In the genomic region with DNA sequence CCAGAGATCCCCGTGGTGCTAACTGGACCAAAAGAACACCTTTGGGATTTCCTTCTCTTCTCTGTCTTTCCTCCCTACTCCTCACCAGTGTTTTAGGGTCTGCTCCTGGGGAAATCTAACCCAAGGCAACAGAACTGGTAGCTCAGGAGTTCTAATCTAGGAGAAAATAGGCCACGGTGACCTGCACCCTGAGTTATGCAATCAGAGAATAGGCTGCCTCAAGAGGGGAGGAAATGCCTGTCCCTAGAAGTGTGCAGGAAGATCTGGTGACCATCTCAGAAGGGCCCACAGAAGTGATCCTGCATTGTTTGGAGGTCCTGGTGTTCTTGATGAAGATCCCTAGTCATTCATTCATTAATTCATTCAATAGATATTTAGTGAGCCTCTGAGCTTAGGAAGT, we compare ENCODE assay signal across 17 cellular contexts. TPM values are rescaled to one million over a fixed set of nuclear protein-coding genes. Genes with fewer than 3 reads are reported as not detected.
A peak's percentile ranks its signal among the peaks of the same experiment; 100 is the strongest.
DNase-seq lines count a peak whose midpoint lies in the region; ATAC-seq, FAIRE-seq and TF ChIP-seq lines count a peak whose summit lies in the region.
"Had no signal": no experiment of that assay in that cellular context is flagged by ENCODE, and none has a peak within 500 bp of the region (broad histone marks: within the 10 kb centered on the region; RNA-seq: fewer than 3 reads in every experiment).

No MANE protein-coding gene starts in this region.

- H3K27me3 Mint-ChIP-seq in natural killer cell treated with Interleukin-12 subunit alpha and Interleukin-12 subunit beta and Interleukin-15 and Interleukin-18, amount 100 ng/mL, for 72 hours, result peaks cover 3 to 15% of the 10 kb centered on the region in 2 donors
- H3K27me3 Mint-ChIP-seq in natural killer cell (ENCODE audit: low read depth in 2 of 2), result peaks cover 14 to 15% of the 10 kb centered on the region in 2 donors
- H3K27me3 Mint-ChIP-seq in activated CD4-positive, alpha-beta memory T cell treated with anti-CD3 and anti-CD28 coated beads for 36 hours, result peaks cover 10% of the 10 kb centered on the region

- no peak for TF ChIP-seq EP300 in HepG2 (IDR thresholded peaks at IDR 0.05; ENCODE audit: low read depth in 2 of 2, low read length in 2 of 2)
- no peak for TF ChIP-seq EP300 in HepG2 (CRISPR knock-in tag; IDR thresholded peaks at IDR 0.05; ENCODE audit: borderline replicate concordance)

- H2AFZ ChIP-seq in HepG2 (ENCODE audit: low read length), result no peak overlapping the region
- H2AFZ ChIP-seq: GM23248 had no signal

- no peaks in the 10 kb centered on the region for H3K9me3 ChIP-seq in HepG2 (ENCODE audit: low read length)
- H3K9me3 ChIP-seq: BE2C, Caco-2 had no signal

- H3K79me2 ChIP-seq in HepG2 (ENCODE audit: insufficient read depth, low read length), result no peaks in the 10 kb centered on the region

- POLR2A ChIA-PET in activated CD4-positive, alpha-beta memory T cell treated with anti-CD3 and anti-CD28 coated beads for 36 hours (lab: Charles Lee), result no interaction called here
- POLR2A ChIA-PET in HepG2 (lab: Yijun Ruan, JAX), result no interaction called here

- H3K36me3 Mint-ChIP-seq in natural killer cell treated with Interleukin-12 subunit alpha and Interleukin-12 subunit beta and Interleukin-15 and Interleukin-18, amount 100 ng/mL, for 72 hours, result no peaks in the 10 kb centered on the region
- H3K36me3 Mint-ChIP-seq in natural killer cell, result no peaks in the 10 kb centered on the region
- H3K36me3 Mint-ChIP-seq in activated CD4-positive, alpha-beta memory T cell treated with anti-CD3 and anti-CD28 coated beads for 36 hours, result peaks cover 4% of the 10 kb centered on the region

- no peak overlapping the region for H3K4me2 ChIP-seq in HepG2 (ENCODE audit: low read depth, low read length)

- in situ Hi-C loops in HepG2 (cut with HindIII; ENCODE audit: extremely low pct_ligation_motif_present, low pct_unique_long_range_greater_than_20kb), result no loop called here

- no peak overlapping the region for H3K9ac ChIP-seq in HepG2 (ENCODE audit: insufficient read depth, low read depth, low read length)
- H3K9ac ChIP-seq: GM23248 had no signal

- H3K27ac ChIP-seq in HepG2 (ENCODE audit: extremely low read length, insufficient read depth, low read length), result no peak overlapping the region
- H3K27ac ChIP-seq: C4-2B, GM23248 had no signal

- no peak for DNase-seq in natural killer cell treated with Interleukin-12 subunit alpha and Interleukin-12 subunit beta and Interleukin-15 and Interleukin-18, amount 100 ng/mL, for 72 hours (ENCODE audit: low spot score)
- DNase-seq in natural killer cell, result no peak
- DNase-seq in activated CD4-positive, alpha-beta memory T cell treated with anti-CD3 and anti-CD28 coated beads for 36 hours, result no peak
- no peak for DNase-seq in HepG2 (ENCODE audit: low spot score)
- no peak for DNase-seq in amniotic stem cell (lab: John Stamatoyannopoulos, UW)
- no peak for DNase-seq in AG08395 (ENCODE audit: low spot score)
- no peak for DNase-seq in COLO668 (lab: John Stamatoyannopoulos, UW; ENCODE audit: unreplicated experiment)
- DNase-seq: BE2C; Caco-2; CD4-positive, alpha-beta memory T cell; DND-41; GF-D8; GM23248 had no signal

- no peaks in the 10 kb centered on the region for H3K9me3 Mint-ChIP-seq in natural killer cell treated with Interleukin-12 subunit alpha and Interleukin-12 subunit beta and Interleukin-15 and Interleukin-18, amount 100 ng/mL, for 72 hours
- H3K9me3 Mint-ChIP-seq in natural killer cell, result no peaks in the 10 kb centered on the region
- H3K9me3 Mint-ChIP-seq in activated CD4-positive, alpha-beta memory T cell treated with anti-CD3 and anti-CD28 coated beads for 36 hours, result no peaks in the 10 kb centered on the region
- H3K9me3 Mint-ChIP-seq: CD4-positive, alpha-beta memory T cell had no signal

- intact Hi-C loops in natural killer cell (cut with micrococcal nuclease) (no loop called here), HepG2 (cut with micrococcal nuclease; ENCODE audit: unreplicated experiment) (no loop called here)
- intact Hi-C loops in activated CD4-positive, alpha-beta memory T cell treated with anti-CD3 and anti-CD28 coated beads for 36 hours (cut with micrococcal nuclease), result no loop called here

- peaks cover 48 to 57% of the 10 kb centered on the region in 2 donors for H3K4me1 Mint-ChIP-seq in natural killer cell treated with Interleukin-12 subunit alpha and Interleukin-12 subunit beta and Interleukin-15 and Interleukin-18, amount 100 ng/mL, for 72 hours (ENCODE audit: low read depth in 2 of 2)
- H3K4me1 Mint-ChIP-seq in natural killer cell, result peaks cover 21 to 23% of the 10 kb centered on the region in 2 donors
- peaks cover 58% of the 10 kb centered on the region for H3K4me1 Mint-ChIP-seq in activated CD4-positive, alpha-beta memory T cell treated with anti-CD3 and anti-CD28 coated beads for 36 hours (ENCODE audit: low read depth)

- no peak for TF ChIP-seq RAD21 in HepG2 (CRISPR knock-in tag; IDR thresholded peaks at IDR 0.05)

- no peak for ATAC-seq in natural killer cell treated with Interleukin-12 subunit alpha and Interleukin-12 subunit beta and Interleukin-15 and Interleukin-18, amount 100 ng/mL, for 72 hours
- ATAC-seq in natural killer cell (no peak), HepG2 (no peak)
- ATAC-seq: HCT116 had no signal

- H3K4me3 ChIP-seq in HepG2 (replicated peaks in 1 of 3; ENCODE audit: insufficient read depth in 1 of 3, low read depth in 2 of 3, low read length in 3 of 3), result no peak overlapping the region
- H3K4me3 ChIP-seq: GM23248 had no signal

- H4K20me1 ChIP-seq in HepG2 (ENCODE audit: insufficient read depth, low read length), result no peaks in the 10 kb centered on the region

- CTCF ChIA-PET in activated CD4-positive, alpha-beta memory T cell treated with anti-CD3 and anti-CD28 coated beads for 36 hours (lab: Charles Lee), result no interaction called here
- CTCF ChIA-PET in HepG2 (lab: Yijun Ruan, JAX; ENCODE audit: low intra/inter-chr PET ratio, low total read pairs), result no interaction called here

- H3K4me3 Mint-ChIP-seq in natural killer cell treated with Interleukin-12 subunit alpha and Interleukin-12 subunit beta and Interleukin-15 and Interleukin-18, amount 100 ng/mL, for 72 hours, result peak overlapping the region; percentile 58
- H3K4me3 Mint-ChIP-seq in natural killer cell, result no peak overlapping the region
- no peak overlapping the region for H3K4me3 Mint-ChIP-seq in activated CD4-positive, alpha-beta memory T cell treated with anti-CD3 and anti-CD28 coated beads for 36 hours

- TF ChIP-seq CTCF in natural killer cell (IDR thresholded peaks at IDR 0.05) (no peak), HepG2 (CRISPR knock-in tag; IDR thresholded peaks at IDR 0.05) (no peak)

- H3K36me3 ChIP-seq in HepG2 (replicated peaks in 1 of 2; ENCODE audit: control insufficient read depth in 1 of 2, insufficient read depth in 2 of 2, low read length in 2 of 2), result no peaks in the 10 kb centered on the region
- H3K36me3 ChIP-seq: BE2C had no signal

- H3K27ac Mint-ChIP-seq in natural killer cell treated with Interleukin-12 subunit alpha and Interleukin-12 subunit beta and Interleukin-15 and Interleukin-18, amount 100 ng/mL, for 72 hours, result peak overlapping the region; percentile 78 to 97
- no peak overlapping the region for H3K27ac Mint-ChIP-seq in natural killer cell
- H3K27ac Mint-ChIP-seq in activated CD4-positive, alpha-beta memory T cell treated with anti-CD3 and anti-CD28 coated beads for 36 hours, result peak overlapping the region; percentile 81

- BruUV-seq in HepG2 (replicated peaks; lab: Mats Ljungman, UMichigan), result no TSS peak

- no peak for FAIRE-seq in HepG2 (lab: Jason Lieb, UNC)
- FAIRE-seq: A204.1, H54 had no signal

- WGBS in HepG2 (ENCODE audit: low lambda C conversion rate), result 36% methylated on average over 2 of the region's 2 CpGs

- peaks cover 25% of the 10 kb centered on the region for H3K4me1 ChIP-seq in HepG2 (ENCODE audit: insufficient read depth, low read length)
- H3K4me1 ChIP-seq: BE2C, Caco-2 had no signal

- peaks cover 4 to 68% of the 10 kb centered on the region in 2 experiments for H3K27me3 ChIP-seq in HepG2 (ENCODE audit: control insufficient read depth in 1 of 2, insufficient read depth in 2 of 2, low read length in 2 of 2)

- no peak for TF ChIP-seq POLR2A in HepG2 (IDR thresholded peaks at IDR 0.05; ENCODE audit: insufficient read depth in 1 of 2, low read depth in 2 of 2, low read length in 2 of 2)

RNA-seq across cellular contexts. Expression of a gene that starts 3.4 kb away (rescaled TPM):
- total RNA-seq in natural killer cell treated with Interleukin-12 subunit alpha and Interleukin-12 subunit beta and Interleukin-15 and Interleukin-18, amount 100 ng/mL, for 72 hours, result 10 to 100 TPM in 1 of 2 donors, 1 to 10 TPM in 1; 6.9 to 19.8 TPM
- total RNA-seq in natural killer cell (1 to 10 TPM in 2 of 3 donors, under 1 TPM in 1; 0.96 to 2.8 (median 1.7) TPM), HepG2 (2016; rRNA removed; fragmentation: Illumina TruSeq; extraction: Trizol) (not detected in 2 replicates)
- 1 to 10 TPM; 5.8 to 5.9 TPM for total RNA-seq in activated CD4-positive, alpha-beta memory T cell treated with anti-CD3 and anti-CD28 coated beads for 36 hours
- not detected in 2 replicates for total RNA-seq in HepG2 (2016; cell fraction: cytosol; rRNA removed; fragmentation: Illumina TruSeq; extraction: Trizol; ENCODE audit: low read depth)
- not detected in 2 replicates for total RNA-seq in HepG2 (2016; cell fraction: insoluble cytoplasmic fraction; rRNA removed; fragmentation: Illumina TruSeq; extraction: Trizol)
- not detected in 2 replicates for total RNA-seq in HepG2 (2016; cell fraction: membrane; rRNA removed; fragmentation: Illumina TruSeq; extraction: Trizol)
- total RNA-seq in HepG2 (2016; cell fraction: nucleus; rRNA removed; fragmentation: Illumina TruSeq; extraction: Trizol), result not detected in 2 replicates
- not detected in 2 replicates for polyA plus RNA-seq in HepG2 (2011; rRNA removed)
- polyA plus RNA-seq in HepG2 (2011; cell fraction: cytosol; rRNA removed), result not detected in 2 replicates
- polyA plus RNA-seq in HepG2 (2011; cell fraction: nucleus; rRNA removed), result not detected in 2 replicates
- 0.09 TPM in 1 of 2 replicates, not detected in the other for polyA plus RNA-seq in HepG2 (2012)
- polyA plus RNA-seq in HepG2 (2016; cell fraction: cytosol; fragmentation: Illumina TruSeq; extraction: Trizol; ENCODE audit: low read depth), result not detected in 2 replicates
- polyA plus RNA-seq in HepG2 (2016; cell fraction: insoluble cytoplasmic fraction; fragmentation: Illumina TruSeq; extraction: Trizol; ENCODE audit: low read depth), result not detected in 2 replicates
- not detected in 2 replicates for polyA plus RNA-seq in HepG2 (2016; cell fraction: membrane; fragmentation: Illumina TruSeq; extraction: Trizol; ENCODE audit: low read depth)
- polyA plus RNA-seq in HepG2 (2016; cell fraction: nucleus; fragmentation: Illumina TruSeq; extraction: Trizol; ENCODE audit: insufficient read depth, low read depth), result not detected in 2 replicates
- polyA minus RNA-seq in HepG2 (2011; rRNA and poly(A)+ RNA removed; ENCODE audit: low replicate concordance), result not detected in 2 replicates
- not detected in 2 replicates for polyA minus RNA-seq in HepG2 (2011; cell fraction: cytosol; rRNA and poly(A)+ RNA removed)
- not detected in 2 replicates for polyA minus RNA-seq in HepG2 (2011; cell fraction: nucleus; rRNA and poly(A)+ RNA removed)

RNA-seq across cellular contexts. Expression of a gene that starts 47.4 kb away (rescaled TPM):
- not detected for total RNA-seq in natural killer cell treated with Interleukin-12 subunit alpha and Interleukin-12 subunit beta and Interleukin-15 and Interleukin-18, amount 100 ng/mL, for 72 hours
- total RNA-seq in natural killer cell (not detected), HepG2 (2016; rRNA removed; fragmentation: Illumina TruSeq; extraction: Trizol) (not detected in 2 replicates)
- not detected for total RNA-seq in activated CD4-positive, alpha-beta memory T cell treated with anti-CD3 and anti-CD28 coated beads for 36 hours
- total RNA-seq in HepG2 (2016; cell fraction: cytosol; rRNA removed; fragmentation: Illumina TruSeq; extraction: Trizol; ENCODE audit: low read depth), result not detected in 2 replicates
- total RNA-seq in HepG2 (2016; cell fraction: insoluble cytoplasmic fraction; rRNA removed; fragmentation: Illumina TruSeq; extraction: Trizol), result not detected in 2 replicates
- total RNA-seq in HepG2 (2016; cell fraction: membrane; rRNA removed; fragmentation: Illumina TruSeq; extraction: Trizol), result not detected in 2 replicates
- total RNA-seq in HepG2 (2016; cell fraction: nucleus; rRNA removed; fragmentation: Illumina TruSeq; extraction: Trizol), result not detected in 2 replicates
- polyA plus RNA-seq in HepG2 (2011; rRNA removed), result 0.01 TPM in 1 of 2 replicates, not detected in the other
- polyA plus RNA-seq in HepG2 (2011; cell fraction: cytosol; rRNA removed), result not detected in 2 replicates
- polyA plus RNA-seq in HepG2 (2011; cell fraction: nucleus; rRNA removed), result 0.03 TPM in 1 of 2 replicates, not detected in the other
- polyA plus RNA-seq in HepG2 (2012), result not detected in 2 replicates
- not detected in 2 replicates for polyA plus RNA-seq in HepG2 (2016; cell fraction: cytosol; fragmentation: Illumina TruSeq; extraction: Trizol; ENCODE audit: low read depth)
- not detected in 2 replicates for polyA plus RNA-seq in HepG2 (2016; cell fraction: insoluble cytoplasmic fraction; fragmentation: Illumina TruSeq; extraction: Trizol; ENCODE audit: low read depth)
- not detected in 2 replicates for polyA plus RNA-seq in HepG2 (2016; cell fraction: membrane; fragmentation: Illumina TruSeq; extraction: Trizol; ENCODE audit: low read depth)
- polyA plus RNA-seq in HepG2 (2016; cell fraction: nucleus; fragmentation: Illumina TruSeq; extraction: Trizol; ENCODE audit: insufficient read depth, low read depth), result not detected in 2 replicates
- polyA minus RNA-seq in HepG2 (2011; rRNA and poly(A)+ RNA removed; ENCODE audit: low replicate concordance), result 0.16 TPM in 1 of 2 replicates, not detected in the other
- polyA minus RNA-seq in HepG2 (2011; cell fraction: cytosol; rRNA and poly(A)+ RNA removed), result not detected in 2 replicates
- not detected in 2 replicates for polyA minus RNA-seq in HepG2 (2011; cell fraction: nucleus; rRNA and poly(A)+ RNA removed)
- total RNA-seq: CD4-positive, alpha-beta memory T cell; GM23248 had no signal
- polyA plus RNA-seq: CD4-positive, alpha-beta memory T cell; GM23248 had no signal

RNA-seq across cellular contexts. Expression of a gene that starts 58.6 kb away (rescaled TPM):
- under 1 TPM; 0.20 to 0.31 TPM for total RNA-seq in natural killer cell treated with Interleukin-12 subunit alpha and Interleukin-12 subunit beta and Interleukin-15 and Interleukin-18, amount 100 ng/mL, for 72 hours
- total RNA-seq in natural killer cell (1 to 10 TPM in 1 of 3 donors, under 1 TPM in 2; 0.27 to 1.0 (median 0.28) TPM), HepG2 (2016; rRNA removed; fragmentation: Illumina TruSeq; extraction: Trizol) (not detected in 2 replicates)
- total RNA-seq in activated CD4-positive, alpha-beta memory T cell treated with anti-CD3 and anti-CD28 coated beads for 36 hours, result under 1 TPM; 0.22 to 0.29 TPM
- 0.79 and 0.91 TPM in 2 replicates for total RNA-seq in HepG2 (2016; cell fraction: cytosol; rRNA removed; fragmentation: Illumina TruSeq; extraction: Trizol; ENCODE audit: low read depth)
- 0.04 TPM in 1 of 2 replicates, not detected in the other for total RNA-seq in HepG2 (2016; cell fraction: insoluble cytoplasmic fraction; rRNA removed; fragmentation: Illumina TruSeq; extraction: Trizol)
- 0.28 and 0.40 TPM in 2 replicates for total RNA-seq in HepG2 (2016; cell fraction: membrane; rRNA removed; fragmentation: Illumina TruSeq; extraction: Trizol)
- total RNA-seq in HepG2 (2016; cell fraction: nucleus; rRNA removed; fragmentation: Illumina TruSeq; extraction: Trizol), result 0.16 and 0.19 TPM in 2 replicates
- polyA plus RNA-seq in HepG2 (2011; rRNA removed), result 0.04 TPM in 1 of 2 replicates, not detected in the other
- polyA plus RNA-seq in HepG2 (2011; cell fraction: cytosol; rRNA removed), result 0.04 and 0.08 TPM in 2 replicates
- not detected in 2 replicates for polyA plus RNA-seq in HepG2 (2011; cell fraction: nucleus; rRNA removed)
- polyA plus RNA-seq in HepG2 (2012), result not detected in 2 replicates
- not detected in 2 replicates for polyA plus RNA-seq in HepG2 (2016; cell fraction: cytosol; fragmentation: Illumina TruSeq; extraction: Trizol; ENCODE audit: low read depth)
- not detected in 2 replicates for polyA plus RNA-seq in HepG2 (2016; cell fraction: insoluble cytoplasmic fraction; fragmentation: Illumina TruSeq; extraction: Trizol; ENCODE audit: low read depth)
- polyA plus RNA-seq in HepG2 (2016; cell fraction: membrane; fragmentation: Illumina TruSeq; extraction: Trizol; ENCODE audit: low read depth), result not detected in 2 replicates
- polyA plus RNA-seq in HepG2 (2016; cell fraction: nucleus; fragmentation: Illumina TruSeq; extraction: Trizol; ENCODE audit: insufficient read depth, low read depth), result not detected in 2 replicates
- polyA minus RNA-seq in HepG2 (2011; rRNA and poly(A)+ RNA removed; ENCODE audit: low replicate concordance), result 0.20 and 0.21 TPM in 2 replicates
- not detected in 2 replicates for polyA minus RNA-seq in HepG2 (2011; cell fraction: cytosol; rRNA and poly(A)+ RNA removed)
- polyA minus RNA-seq in HepG2 (2011; cell fraction: nucleus; rRNA and poly(A)+ RNA removed), result 0.25 and 0.26 TPM in 2 replicates
- total RNA-seq: Caco-2, GM23248 had no signal
- polyA plus RNA-seq: CD4-positive, alpha-beta memory T cell; GM23248 had no signal

RNA-seq across cellular contexts. Expression of a gene that starts 58.7 kb away (rescaled TPM):
- 10 to 100 TPM; 61.4 to 62.4 TPM for total RNA-seq in natural killer cell treated with Interleukin-12 subunit alpha and Interleukin-12 subunit beta and Interleukin-15 and Interleukin-18, amount 100 ng/mL, for 72 hours
- 10 to 100 TPM; 37.7 to 43.5 (median 43.2) TPM for total RNA-seq in natural killer cell
- total RNA-seq in activated CD4-positive, alpha-beta memory T cell treated with anti-CD3 and anti-CD28 coated beads for 36 hours, result 10 to 100 TPM; 48.0 to 51.0 TPM
- 67.1 and 103 TPM in 2 replicates for total RNA-seq in HepG2 (2016; rRNA removed; fragmentation: Illumina TruSeq; extraction: Trizol)
- 26.7 and 28.2 TPM in 2 replicates for total RNA-seq in HepG2 (2016; cell fraction: cytosol; rRNA removed; fragmentation: Illumina TruSeq; extraction: Trizol; ENCODE audit: low read depth)
- total RNA-seq in HepG2 (2016; cell fraction: insoluble cytoplasmic fraction; rRNA removed; fragmentation: Illumina TruSeq; extraction: Trizol), result 69.3 and 101 TPM in 2 replicates
- total RNA-seq in HepG2 (2016; cell fraction: membrane; rRNA removed; fragmentation: Illumina TruSeq; extraction: Trizol), result 84.1 and 87.5 TPM in 2 replicates
- 37.0 and 39.6 TPM in 2 replicates for total RNA-seq in HepG2 (2016; cell fraction: nucleus; rRNA removed; fragmentation: Illumina TruSeq; extraction: Trizol)
- 44.7 and 52.7 TPM in 2 replicates for polyA plus RNA-seq in HepG2 (2011; rRNA removed)
- 32.0 and 41.2 TPM in 2 replicates for polyA plus RNA-seq in HepG2 (2011; cell fraction: cytosol; rRNA removed)
- 11.2 and 17.3 TPM in 2 replicates for polyA plus RNA-seq in HepG2 (2011; cell fraction: nucleus; rRNA removed)
- polyA plus RNA-seq in HepG2 (2012), result 41.8 and 45.4 TPM in 2 replicates
- 20.4 and 21.4 TPM in 2 replicates for polyA plus RNA-seq in HepG2 (2016; cell fraction: cytosol; fragmentation: Illumina TruSeq; extraction: Trizol; ENCODE audit: low read depth)
- 58.8 and 61.0 TPM in 2 replicates for polyA plus RNA-seq in HepG2 (2016; cell fraction: insoluble cytoplasmic fraction; fragmentation: Illumina TruSeq; extraction: Trizol; ENCODE audit: low read depth)
- polyA plus RNA-seq in HepG2 (2016; cell fraction: membrane; fragmentation: Illumina TruSeq; extraction: Trizol; ENCODE audit: low read depth), result 36.6 and 38.4 TPM in 2 replicates
- polyA plus RNA-seq in HepG2 (2016; cell fraction: nucleus; fragmentation: Illumina TruSeq; extraction: Trizol; ENCODE audit: insufficient read depth, low read depth), result 28.5 and 29.9 TPM in 2 replicates
- 78.2 and 137 TPM in 2 replicates for polyA minus RNA-seq in HepG2 (2011; rRNA and poly(A)+ RNA removed; ENCODE audit: low replicate concordance)
- polyA minus RNA-seq in HepG2 (2011; cell fraction: cytosol; rRNA and poly(A)+ RNA removed), result 45.6 and 62.7 TPM in 2 replicates
- polyA minus RNA-seq in HepG2 (2011; cell fraction: nucleus; rRNA and poly(A)+ RNA removed), result 42.6 and 54.1 TPM in 2 replicates

Comparison
In these comparisons a context has a peak if more than half of its experiments do, and no peak if none do; other contexts are left out.
1. H3K27ac Mint-ChIP-seq: peak in natural killer cell treated with Interleukin-12 subunit alpha and Interleukin-12 subunit beta and Interleukin-15 and Interleukin-18, amount 100 ng/mL, for 72 hours (2 of 2) and activated CD4-positive, alpha-beta memory T cell treated with anti-CD3 and anti-CD28 coated beads for 36 hours (single experiment); none in natural killer cell (0 of 2).